In the genomic region with DNA sequence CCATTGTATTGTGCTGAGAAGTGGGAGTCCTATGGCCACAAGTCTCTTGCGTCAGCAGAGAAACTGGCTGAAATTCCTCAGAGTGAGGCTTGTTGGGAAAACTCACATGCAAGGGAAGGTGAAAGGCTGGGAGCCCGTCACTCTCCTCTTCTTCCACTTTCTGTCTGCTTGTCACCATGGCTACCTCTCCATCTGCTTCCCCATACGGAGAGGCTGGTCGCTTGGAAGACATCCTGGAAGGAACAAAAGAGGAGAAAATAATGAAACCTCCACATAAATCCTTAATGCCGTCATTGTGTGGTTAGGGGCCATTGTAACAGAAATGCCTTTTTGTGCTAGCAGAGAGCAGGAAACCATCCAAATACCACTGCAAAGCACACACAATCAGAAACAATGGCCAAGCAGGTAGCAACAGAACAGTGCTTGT, we compare ENCODE assay signal across 15 cellular contexts. TPM values are rescaled to one million over a fixed set of nuclear protein-coding genes. Genes with fewer than 3 reads are reported as not detected.
DNase-seq lines count a peak whose midpoint lies in the region; ATAC-seq and TF ChIP-seq lines count a peak whose summit lies in the region.
"Had no signal": no experiment of that assay in that cellular context is flagged by ENCODE, and none has a peak within 500 bp of the region (broad histone marks: within the 10 kb centered on the region; RNA-seq: fewer than 3 reads in every experiment).

No MANE protein-coding gene starts in this region.

- DNase-seq in H7 (peak; percentile 4), NCI-H2107 treated with DMSO at 0.1 percent for 48 hours (lab: John Stamatoyannopoulos, UW; ENCODE audit: unreplicated experiment) (peak; percentile 91), glomerular visceral epithelial cell (ENCODE audit: extremely low spot score) (no peak)
- DNase-seq: activated CD4-positive, alpha-beta T cell treated with anti-CD3 and anti-CD28 coated beads for 36 hours; dermis blood vessel endothelial cell; naive B cell; NCI-H510A treated with DMSO at 0.1 percent for 48 hours; stimulated activated naive CD4-positive, alpha-beta T cell had no signal

- peak overlapping the region; percentile 87 to 97 (median 95) for H3K27ac Mint-ChIP-seq in brain
- H3K27ac Mint-ChIP-seq in activated T-helper 17 cell treated with anti-CD3 and anti-CD28 coated beads, Interleukin-2, amount 50 U/mL, for 72 hours: no peak overlapping the region
- H3K27ac Mint-ChIP-seq: activated CD4-positive, alpha-beta T cell treated with anti-CD3 and anti-CD28 coated beads for 36 hours; naive B cell had no signal

- H3K27ac ChIP-seq in mesodermal cell (ENCODE audit: low read depth, low read length, severe bottlenecking): peak overlapping the region; percentile 79
- H3K27ac ChIP-seq: BLaER1 treated with 17β-estradiol and CSF1 and Interleukin-3, amounts not matched to agents 10 nM and 100 nM; hepatocyte had no signal

- peaks cover 13% of the 10 kb centered on the region for H3K36me3 Mint-ChIP-seq in brain
- no peaks in the 10 kb centered on the region for H3K36me3 Mint-ChIP-seq in activated T-helper 17 cell treated with anti-CD3 and anti-CD28 coated beads, Interleukin-2, amount 50 U/mL, for 72 hours (ENCODE audit: low read depth)
- H3K36me3 Mint-ChIP-seq: naive B cell had no signal

- H3K4me3 Mint-ChIP-seq in brain: peak overlapping the region; percentile 67 to 82 (median 72)
- no peak overlapping the region for H3K4me3 Mint-ChIP-seq in activated T-helper 17 cell treated with anti-CD3 and anti-CD28 coated beads, Interleukin-2, amount 50 U/mL, for 72 hours
- H3K4me3 Mint-ChIP-seq: activated CD4-positive, alpha-beta T cell treated with anti-CD3 and anti-CD28 coated beads for 36 hours; naive B cell had no signal

- H3K4me1 ChIP-seq in mesodermal cell (ENCODE audit: control insufficient read depth, insufficient read depth, low read length, poor library complexity, severe bottlenecking): no peaks in the 10 kb centered on the region

- H3K4me3 ChIP-seq in H7 (ENCODE audit: insufficient read depth, low read depth, low read length) (no peak overlapping the region), mesodermal cell (ENCODE audit: extremely low read depth, insufficient read depth, low read length, poor library complexity, severe bottlenecking) (no peak overlapping the region)
- H3K4me3 ChIP-seq: BLaER1 treated with 17β-estradiol and CSF1 and Interleukin-3, amounts not matched to agents 10 nM and 100 nM; hepatocyte had no signal

- peaks cover 0 to 6% (median 1%) of the 10 kb centered on the region in 5 experiments for H3K9me3 Mint-ChIP-seq in brain
- H3K9me3 Mint-ChIP-seq in activated T-helper 17 cell treated with anti-CD3 and anti-CD28 coated beads, Interleukin-2, amount 50 U/mL, for 72 hours: peaks cover 6% of the 10 kb centered on the region

- H3K27me3 ChIP-seq in H7 (ENCODE audit: control insufficient read depth, insufficient read depth, low read length): no peaks in the 10 kb centered on the region
- H3K27me3 ChIP-seq: BLaER1 treated with 17β-estradiol and CSF1 and Interleukin-3, amounts not matched to agents 10 nM and 100 nM; hepatocyte had no signal

- TF ChIP-seq CTCF in brain (conservative IDR thresholded peaks at IDR 0.05): no peak

- H3K9me3 ChIP-seq in mesodermal cell (ENCODE audit: control insufficient read depth, low read length): no peaks in the 10 kb centered on the region
- H3K9me3 ChIP-seq: BLaER1 treated with 17β-estradiol and CSF1 and Interleukin-3, amounts not matched to agents 10 nM and 100 nM had no signal

- peaks cover 27% of the 10 kb centered on the region for H3K4me1 Mint-ChIP-seq in brain
- H3K4me1 Mint-ChIP-seq in activated T-helper 17 cell treated with anti-CD3 and anti-CD28 coated beads, Interleukin-2, amount 50 U/mL, for 72 hours: no peaks in the 10 kb centered on the region
- H3K4me1 Mint-ChIP-seq: activated CD4-positive, alpha-beta T cell treated with anti-CD3 and anti-CD28 coated beads for 36 hours; naive B cell had no signal

- ATAC-seq in activated T-helper 17 cell treated with anti-CD3 and anti-CD28 coated beads, Interleukin-2, amount 50 U/mL, for 72 hours (replicated peaks): no peak
- ATAC-seq in GM21390 (IDR thresholded peaks at IDR 0.05; ENCODE audit: unreplicated experiment): no peak
- no peak for ATAC-seq in GM19328 (IDR thresholded peaks at IDR 0.05; ENCODE audit: unreplicated experiment)
- ATAC-seq: activated CD4-positive, alpha-beta T cell treated with anti-CD3 and anti-CD28 coated beads for 36 hours had no signal

- 43% methylated on average over 3 of the region's 5 CpGs; no CpG with 5 or more reads in 1 of the 2 experiments for WGBS in mesodermal cell (ENCODE audit: insufficient coverage in 2 of 2), 2 experiments

- H3K36me3 ChIP-seq in H7 (replicated peaks; ENCODE audit: control insufficient read depth, insufficient read depth, low read length): no peaks in the 10 kb centered on the region
- H3K36me3 ChIP-seq in mesodermal cell (ENCODE audit: control insufficient read depth, insufficient read depth, low read length): peaks cover 26% of the 10 kb centered on the region
- H3K36me3 ChIP-seq: BLaER1 treated with 17β-estradiol and CSF1 and Interleukin-3, amounts not matched to agents 10 nM and 100 nM had no signal

- no peaks in the 10 kb centered on the region for H3K27me3 Mint-ChIP-seq in brain
- no peaks in the 10 kb centered on the region for H3K27me3 Mint-ChIP-seq in activated T-helper 17 cell treated with anti-CD3 and anti-CD28 coated beads, Interleukin-2, amount 50 U/mL, for 72 hours
- H3K27me3 Mint-ChIP-seq: activated CD4-positive, alpha-beta T cell treated with anti-CD3 and anti-CD28 coated beads for 36 hours; naive B cell had no signal

RNA-seq across cellular contexts. Expression of gene SOX5, which starts 53.7 kb away (rescaled TPM):
- 3.3 and 3.8 TPM in 2 replicates for total RNA-seq in H7 (2014; rRNA removed; shearing (Covaris generic))
- 2.7 TPM for polyA plus RNA-seq in brain (ENCODE audit: insufficient read depth, low read depth, low replicate concordance)
- 12.1 TPM for polyA plus RNA-seq in mesodermal cell (2013, experiment 1 of 2)
- 10.8 TPM for polyA plus RNA-seq in mesodermal cell (2013, experiment 2 of 2)
- total RNA-seq in activated T-helper 17 cell treated with anti-CD3 and anti-CD28 coated beads, Interleukin-2, amount 50 U/mL, for 72 hours: 1 to 10 TPM; 1.4 to 7.9 TPM
